17 cellular contexts compared by ENCODE assay signal in the genomic region with DNA sequence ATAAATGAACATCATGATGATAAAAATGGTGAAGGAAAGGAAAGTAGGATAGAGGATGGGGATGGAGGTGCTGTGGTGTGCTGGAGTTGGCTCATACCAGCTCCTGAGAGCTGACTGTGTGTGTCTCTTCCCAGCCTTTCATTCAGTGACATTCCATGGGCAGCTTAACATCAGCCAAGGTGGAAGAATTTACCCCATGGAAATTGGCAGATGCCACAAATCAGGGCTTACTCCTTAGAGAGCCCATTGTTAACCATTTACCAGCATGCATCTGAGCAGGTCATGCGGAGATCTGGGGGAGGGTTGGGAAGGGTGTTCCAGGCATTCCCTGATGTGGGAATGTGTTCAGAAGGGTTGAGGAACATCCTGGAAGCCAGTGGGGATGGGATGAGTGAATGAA. TPM values are rescaled to one million over a fixed set of nuclear protein-coding genes. Genes with fewer than 3 reads are reported as not detected.
DNase-seq lines count a peak whose midpoint lies in the region; ATAC-seq and TF ChIP-seq lines count a peak whose summit lies in the region.
"Had no signal": no experiment of that assay in that cellular context is flagged by ENCODE, and none has a peak within 500 bp of the region (broad histone marks: within the 10 kb centered on the region; RNA-seq: fewer than 3 reads in every experiment).

No MANE protein-coding gene starts in this region.

- ATAC-seq in WTC11 (peak; percentile 53), GM18505 (IDR thresholded peaks at IDR 0.05; ENCODE audit: unreplicated experiment) (no peak)
- ATAC-seq: CD8-positive, alpha-beta T cell had no signal

- H4K5ac ChIP-seq in H9 (ENCODE audit: insufficient read length, low read depth, low read length) = no peak overlapping the region

- DNase-seq in H9 = no peak
- DNase-seq in WTC11 (ENCODE audit: low spot score) = no peak
- DNase-seq in kidney tubule cell (ENCODE audit: low spot score) = peak; percentile 6
- peak; percentile 7 for DNase-seq in renal cortical epithelial cell (ENCODE audit: low read depth)
- DNase-seq in NCI-H446 (lab: John Stamatoyannopoulos, UW) = no peak
- no peak for DNase-seq in NK-92 (lab: John Stamatoyannopoulos, UW; ENCODE audit: unreplicated experiment)
- no peak for DNase-seq in NCI-H2029 (lab: John Stamatoyannopoulos, UW)
- DNase-seq: BE2C; CD8-positive, alpha-beta T cell; COR-L47; DMS153; DMS79 treated with DMSO at 0.1 percent for 48 hours; EL had no signal

- H3K4me3 Mint-ChIP-seq in H9 (peak overlapping the region in 1 of 2 experiments; percentile 8; a peak in 1 of 5 replicates), WTC11 (no peak overlapping the region)
- H3K4me3 Mint-ChIP-seq: CD8-positive, alpha-beta T cell had no signal

- H3K27me3 ChIP-seq in H9 (ENCODE audit: insufficient read depth, low read length) = no peaks in the 10 kb centered on the region
- H3K27me3 ChIP-seq: BE2C had no signal

- H3K23ac ChIP-seq in H9 (ENCODE audit: insufficient read length, low read depth, low read length) = no peak overlapping the region

- H3K4me1 ChIP-seq in H9 (ENCODE audit: insufficient read depth, low read length) = no peaks in the 10 kb centered on the region
- H3K4me1 ChIP-seq: BE2C had no signal

- no peak overlapping the region for H2AK5ac ChIP-seq in H9 (ENCODE audit: insufficient read length, low read length)

- no peak overlapping the region for H4K91ac ChIP-seq in H9 (ENCODE audit: insufficient read length, low read depth, low read length)

- H3K4me2 ChIP-seq in H9 (ENCODE audit: insufficient read depth, insufficient read length, low read length) = no peak overlapping the region

- H2AFZ ChIP-seq in H9 (ENCODE audit: low read length) = no peak overlapping the region

- H3K56ac ChIP-seq in H9 (ENCODE audit: insufficient read length, low read depth, low read length) = no peak overlapping the region

- H3K27me3 Mint-ChIP-seq in H9 (ENCODE audit: low read depth) (peaks cover 5% of the 10 kb centered on the region; the same call in 1 of the 2 replicates), WTC11 (ENCODE audit: low read depth) (no peaks in the 10 kb centered on the region)

- peaks cover 0 to 6% (median 5%) of the 10 kb centered on the region in 3 experiments; a peak in 1 of 7 replicates for H3K36me3 Mint-ChIP-seq in H9 (ENCODE audit: insufficient read depth in 1 of 3, low read depth in 3 of 3)
- H3K36me3 Mint-ChIP-seq in WTC11 = peaks cover 3% of the 10 kb centered on the region; the same call in 1 of the 2 replicates
- H3K36me3 Mint-ChIP-seq: CD8-positive, alpha-beta T cell; IgD-negative memory B cell had no signal

- WGBS in H9 (ENCODE audit: extremely low coverage, insufficient read length, low lambda C conversion rate) = no CpG with 5 or more reads among the region's 1 CpG

- H4K8ac ChIP-seq in H9 (replicated peaks; ENCODE audit: insufficient read length, low read depth, low read length) = no peak overlapping the region

- H3K9ac ChIP-seq in H9 (ENCODE audit: extremely low read depth, insufficient read length, low read length) = no peak overlapping the region

- H2BK120ac ChIP-seq in H9 (ENCODE audit: low read depth, low read length, poor library complexity, severe bottlenecking) = no peak overlapping the region

- H3K18ac ChIP-seq in H9 (ENCODE audit: insufficient read length, low read depth, low read length) = no peak overlapping the region

- TF ChIP-seq POLR2A in GM18505 (IDR thresholded peaks at IDR 0.05; ENCODE audit: borderline replicate concordance, extremely low read depth, insufficient read depth, insufficient read length) = no peak

- no peaks in the 10 kb centered on the region for H3K9me3 Mint-ChIP-seq in H9
- H3K9me3 Mint-ChIP-seq in WTC11 = peaks cover 5% of the 10 kb centered on the region
- H3K9me3 Mint-ChIP-seq: CD8-positive, alpha-beta T cell had no signal

- no peak overlapping the region for H2BK5ac ChIP-seq in H9 (ENCODE audit: insufficient read length, low read length)

- no peaks in the 10 kb centered on the region for H3K79me2 ChIP-seq in H9 (ENCODE audit: insufficient read depth, low read length)

- H3K4me1 Mint-ChIP-seq in H9 (peaks cover 28 to 38% of the 10 kb centered on the region in 2 experiments), WTC11 (peaks cover 21% of the 10 kb centered on the region)

- H3K9me3 ChIP-seq in H9 (ENCODE audit: control insufficient read depth, low read depth, low read length) = no peaks in the 10 kb centered on the region
- H3K9me3 ChIP-seq: BE2C had no signal

- POLR2A ChIA-PET in WTC11 (lab: Charles Lee) = interaction anchor here (0.5 kb wide), 1 partner anchor 21 kb away, joined by 4 read pairs; no protein-coding TSS in a partner anchor

- H2BK12ac ChIP-seq in H9 (ENCODE audit: insufficient read length, low read depth, low read length) = no peak overlapping the region

- no peak overlapping the region for H2BK15ac ChIP-seq in H9 (ENCODE audit: low read depth, low read length)

- TF ChIP-seq CTCF in H9 (conservative IDR thresholded peaks at IDR 0.05) (no peak), WTC11 (IDR thresholded peaks at IDR 0.05) (no peak)

- no peak overlapping the region for H3K4ac ChIP-seq in H9 (ENCODE audit: low read depth, low read length)

- H2BK20ac ChIP-seq in H9 (ENCODE audit: low read depth, low read length, poor library complexity, severe bottlenecking) = no peak overlapping the region

- no peaks in the 10 kb centered on the region for H4K20me1 ChIP-seq in H9 (ENCODE audit: control insufficient read depth, insufficient read depth, insufficient read length)

- H3T11ph ChIP-seq in H9 (ENCODE audit: low read length) = no peak overlapping the region

- H3K27ac ChIP-seq in H9 (ENCODE audit: insufficient read length, low read depth, low read length) = no peak overlapping the region
- H3K27ac ChIP-seq: C4-2B had no signal

- H3K27ac Mint-ChIP-seq in H9 (peak overlapping the region in 2 of 3 experiments; percentile 3 to 32; a peak in 3 of 7 replicates), WTC11 (no peak overlapping the region)
- H3K27ac Mint-ChIP-seq: CD8-positive, alpha-beta T cell; IgD-negative memory B cell had no signal

- no peak overlapping the region for H3K14ac ChIP-seq in H9 (ENCODE audit: insufficient read depth, low read length)

- CTCF ChIA-PET in WTC11 (lab: Charles Lee) = interaction anchor here (1.4 kb wide), 1 partner anchor 11 kb away, joined by 4 read pairs; no protein-coding TSS in a partner anchor

- H3K79me1 ChIP-seq in H9 (ENCODE audit: insufficient read depth, low read depth, low read length, poor library complexity, severe bottlenecking) = no peaks in the 10 kb centered on the region

- no peaks in the 10 kb centered on the region for H3K23me2 ChIP-seq in H9 (ENCODE audit: insufficient read length, low read depth, low read length, poor library complexity, severe bottlenecking)

TF ChIP-seq in WTC11, 78 proteins besides CTCF, POLR2A, EP300 and RAD21 (continues in another document):
- no peak for TF ChIP-seq RORB (CRISPR knock-in tag; IDR thresholded peaks at IDR 0.05)
- TF ChIP-seq ETV6 (CRISPR knock-in tag; IDR thresholded peaks at IDR 0.05) = no peak
- TF ChIP-seq, protein P1, sequence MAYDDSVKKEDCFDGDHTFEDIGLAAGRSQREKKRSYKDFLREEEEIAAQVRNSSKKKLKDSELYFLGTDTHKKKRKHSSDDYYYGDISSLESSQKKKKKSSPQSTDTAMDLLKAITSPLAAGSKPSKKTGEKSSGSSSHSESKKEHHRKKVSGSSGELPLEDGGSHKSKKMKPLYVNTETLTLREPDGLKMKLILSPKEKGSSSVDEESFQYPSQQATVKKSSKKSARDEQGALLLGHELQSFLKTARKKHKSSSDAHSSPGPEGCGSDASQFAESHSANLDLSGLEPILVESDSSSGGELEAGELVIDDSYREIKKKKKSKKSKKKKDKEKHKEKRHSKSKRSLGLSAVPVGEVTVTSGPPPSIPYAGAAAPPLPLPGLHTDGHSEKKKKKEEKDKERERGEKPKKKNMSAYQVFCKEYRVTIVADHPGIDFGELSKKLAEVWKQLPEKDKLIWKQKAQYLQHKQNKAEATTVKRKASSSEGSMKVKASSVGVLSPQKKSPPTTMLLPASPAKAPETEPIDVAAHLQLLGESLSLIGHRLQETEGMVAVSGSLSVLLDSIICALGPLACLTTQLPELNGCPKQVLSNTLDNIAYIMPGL (CRISPR knock-in tag; IDR thresholded peaks at IDR 0.05) = no peak
- TF ChIP-seq, protein P2, sequence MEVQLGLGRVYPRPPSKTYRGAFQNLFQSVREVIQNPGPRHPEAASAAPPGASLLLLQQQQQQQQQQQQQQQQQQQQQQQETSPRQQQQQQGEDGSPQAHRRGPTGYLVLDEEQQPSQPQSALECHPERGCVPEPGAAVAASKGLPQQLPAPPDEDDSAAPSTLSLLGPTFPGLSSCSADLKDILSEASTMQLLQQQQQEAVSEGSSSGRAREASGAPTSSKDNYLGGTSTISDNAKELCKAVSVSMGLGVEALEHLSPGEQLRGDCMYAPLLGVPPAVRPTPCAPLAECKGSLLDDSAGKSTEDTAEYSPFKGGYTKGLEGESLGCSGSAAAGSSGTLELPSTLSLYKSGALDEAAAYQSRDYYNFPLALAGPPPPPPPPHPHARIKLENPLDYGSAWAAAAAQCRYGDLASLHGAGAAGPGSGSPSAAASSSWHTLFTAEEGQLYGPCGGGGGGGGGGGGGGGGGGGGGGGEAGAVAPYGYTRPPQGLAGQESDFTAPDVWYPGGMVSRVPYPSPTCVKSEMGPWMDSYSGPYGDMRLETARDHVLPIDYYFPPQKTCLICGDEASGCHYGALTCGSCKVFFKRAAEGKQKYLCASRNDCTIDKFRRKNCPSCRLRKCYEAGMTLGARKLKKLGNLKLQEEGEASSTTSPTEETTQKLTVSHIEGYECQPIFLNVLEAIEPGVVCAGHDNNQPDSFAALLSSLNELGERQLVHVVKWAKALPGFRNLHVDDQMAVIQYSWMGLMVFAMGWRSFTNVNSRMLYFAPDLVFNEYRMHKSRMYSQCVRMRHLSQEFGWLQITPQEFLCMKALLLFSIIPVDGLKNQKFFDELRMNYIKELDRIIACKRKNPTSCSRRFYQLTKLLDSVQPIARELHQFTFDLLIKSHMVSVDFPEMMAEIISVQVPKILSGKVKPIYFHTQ (CRISPR knock-in tag; IDR thresholded peaks at IDR 0.05) = no peak
- TF ChIP-seq GTF2I (CRISPR knock-in tag; conservative IDR thresholded peaks at IDR 0.05) = no peak

RNA-seq across cellular contexts. Expression of a gene that starts 51.1 kb away (rescaled TPM):
- total RNA-seq in H9 (2021) = 6.3 and 6.4 TPM in 2 replicates
- 5.9 to 6.9 TPM (median 6.3 TPM) in 3 replicates for total RNA-seq in WTC11 (2021)
- not detected in 2 replicates for total RNA-seq in renal cortical epithelial cell
- total RNA-seq: HT1080 had no signal

Comparison
In these comparisons a context has a peak if more than half of its experiments do, and no peak if none do; other contexts are left out.
1. DNase-seq: peak in kidney tubule cell (single experiment) and renal cortical epithelial cell (single experiment); none in H9 (single experiment), WTC11 (single experiment), NCI-H446 (0 of 2), NK-92 (single experiment) and NCI-H2029 (single experiment).